In genomic region chr16:75589301-75589700, GRCh38 we compare ENCODE assay signal across 21 cellular contexts. TPM values are rescaled to one million over a fixed set of nuclear protein-coding genes. Genes with fewer than 3 reads are reported as not detected.
DNase-seq lines count a peak whose midpoint lies in the region; ATAC-seq and TF ChIP-seq lines count a peak whose summit lies in the region.
"Had no signal": no experiment of that assay in that cellular context is flagged by ENCODE, and none has a peak within 500 bp of the region (broad histone marks: within the 10 kb centered on the region; RNA-seq: fewer than 3 reads in every experiment).

No MANE protein-coding gene starts in this region.

- H3K4me3 Mint-ChIP-seq in stimulated activated memory B cell treated with anti-CD40 and anti-IgM and Interleukin-4, amounts not matched to agents 10 μg/mL and 1 μg/mL and 100 μg/mL, for 72 hours = no peak overlapping the region
- H3K4me3 Mint-ChIP-seq: activated CD4-positive, alpha-beta T cell treated with anti-CD3 and anti-CD28 coated beads, Interleukin-2, amount 10 ng/mL, durations not matched to agents 24 days and 14 days; CD4-positive, alpha-beta memory T cell had no signal

- WGBS in tibial nerve, 2 donors = 20 to 45% methylated on average over 3 of the region's 3 CpGs
- WGBS in hepatocyte (ENCODE audit: low lambda C conversion rate, missing lambda C conversion rate) = 97% methylated on average over 3 of the region's 3 CpGs

- TF ChIP-seq EP300 in tibial nerve (IDR thresholded peaks at IDR 0.05) = no peak

- H3K36me3 ChIP-seq in tibial nerve = peaks cover 0 to 6% (median 0%) of the 10 kb centered on the region in 3 donors
- H3K36me3 ChIP-seq in hepatocyte (replicated peaks; ENCODE audit: insufficient read depth, low read depth) = no peaks in the 10 kb centered on the region

- no peaks in the 10 kb centered on the region for H3K79me2 ChIP-seq in hepatocyte

- no peaks in the 10 kb centered on the region for H3K9me3 ChIP-seq in tibial nerve
- H3K9me3 ChIP-seq in hepatocyte (ENCODE audit: low read depth) = no peaks in the 10 kb centered on the region
- H3K9me3 ChIP-seq: upper lobe of left lung had no signal

- H2AFZ ChIP-seq in hepatocyte = no peak overlapping the region

- no peak for TF ChIP-seq POLR2A in tibial nerve (IDR thresholded peaks at IDR 0.05)

- H3K27me3 ChIP-seq in tibial nerve (no peaks in the 10 kb centered on the region), hepatocyte (no peaks in the 10 kb centered on the region)
- H3K27me3 ChIP-seq: upper lobe of left lung had no signal

- intact Hi-C loops in left cardiac atrium (cut with DNase I) = no loop called here

- no peaks in the 10 kb centered on the region for H4K20me1 ChIP-seq in hepatocyte (ENCODE audit: insufficient read depth, poor library complexity, severe bottlenecking)

- no peaks in the 10 kb centered on the region for H3K27me3 Mint-ChIP-seq in stimulated activated memory B cell treated with anti-CD40 and anti-IgM and Interleukin-4, amounts not matched to agents 10 μg/mL and 1 μg/mL and 100 μg/mL, for 72 hours
- H3K27me3 Mint-ChIP-seq: activated CD4-positive, alpha-beta T cell treated with anti-CD3 and anti-CD28 coated beads, Interleukin-2, amount 10 ng/mL, durations not matched to agents 24 days and 14 days; CD4-positive, alpha-beta memory T cell had no signal

- no peaks in the 10 kb centered on the region for H3K9me2 ChIP-seq in hepatocyte (replicated peaks; ENCODE audit: insufficient read depth)

- H3K4me1 ChIP-seq in tibial nerve = peaks cover 0 to 22% (median 6%) of the 10 kb centered on the region in 4 donors
- peaks cover 12% of the 10 kb centered on the region for H3K4me1 ChIP-seq in hepatocyte (ENCODE audit: insufficient read depth)
- H3K4me1 ChIP-seq: upper lobe of left lung had no signal

- peaks cover 13% of the 10 kb centered on the region for H3K4me1 Mint-ChIP-seq in stimulated activated memory B cell treated with anti-CD40 and anti-IgM and Interleukin-4, amounts not matched to agents 10 μg/mL and 1 μg/mL and 100 μg/mL, for 72 hours

- H3K27ac Mint-ChIP-seq in stimulated activated memory B cell treated with anti-CD40 and anti-IgM and Interleukin-4, amounts not matched to agents 10 μg/mL and 1 μg/mL and 100 μg/mL, for 72 hours = no peak overlapping the region
- H3K27ac Mint-ChIP-seq: activated CD4-positive, alpha-beta T cell treated with anti-CD3 and anti-CD28 coated beads, Interleukin-2, amount 10 ng/mL, durations not matched to agents 24 days and 14 days had no signal

- no peak overlapping the region for H3K4me2 ChIP-seq in hepatocyte

- H3K27ac ChIP-seq in coronary artery (peak overlapping the region; percentile 77 to 81), tibial nerve (peak overlapping the region in 3 of 4 donors; percentile 29 to 51 (median 43)), hepatocyte (no peak overlapping the region)
- H3K27ac ChIP-seq: upper lobe of left lung had no signal

- DNase-seq in coronary artery (ENCODE audit: low spot score) (no peak), left cardiac atrium (peak; percentile 84), pons (ENCODE audit: low spot score) (peak; percentile 43), tibial nerve (ENCODE audit: low spot score in 2 of 2) (no peak), hepatocyte (ENCODE audit: low spot score) (no peak)
- DNase-seq: activated CD4-positive, alpha-beta T cell treated with anti-CD3 and anti-CD28 coated beads, Interleukin-2, amount 10 ng/mL, durations not matched to agents 24 days and 14 days; activated CD8-positive, alpha-beta memory T cell treated with anti-CD3 and anti-CD28 coated beads, Interleukin-2, amount 50 U/mL, for 4 hours; activated effector memory CD4-positive, alpha-beta T cell treated with Interleukin-2 at 50 U/mL for 16 hours; CD4-positive, alpha-beta memory T cell; erythroblast; NCI-H187; NCI-H82; OCI-M1; SIG-M5; stimulated activated naive CD4-positive, alpha-beta T cell; T-helper 1 cell; upper lobe of left lung had no signal

- H3K36me3 Mint-ChIP-seq in stimulated activated memory B cell treated with anti-CD40 and anti-IgM and Interleukin-4, amounts not matched to agents 10 μg/mL and 1 μg/mL and 100 μg/mL, for 72 hours = peaks cover 18% of the 10 kb centered on the region

- no peak for TF ChIP-seq CTCF in coronary artery (IDR thresholded peaks at IDR 0.05)
- no peak for TF ChIP-seq CTCF in tibial nerve (IDR thresholded peaks at IDR 0.05)
- TF ChIP-seq CTCF in hepatocyte (IDR thresholded peaks at IDR 0.05; ENCODE audit: poor library complexity) = no peak

- H3K4me3 ChIP-seq in coronary artery (no peak overlapping the region), tibial nerve (no peak overlapping the region), hepatocyte (no peak overlapping the region)
- H3K4me3 ChIP-seq: upper lobe of left lung had no signal

- peak; percentile 54 to 61 for ATAC-seq in left cardiac atrium
- ATAC-seq in HG02870 (IDR thresholded peaks at IDR 0.05; ENCODE audit: unreplicated experiment) = no peak
- ATAC-seq in stimulated activated memory B cell treated with anti-CD40 and anti-IgM and Interleukin-4, amounts not matched to agents 10 μg/mL and 1 μg/mL and 100 μg/mL, for 72 hours = no peak
- ATAC-seq in HG03039 (IDR thresholded peaks at IDR 0.05; ENCODE audit: unreplicated experiment) = no peak

- no peaks in the 10 kb centered on the region for H3K9me3 Mint-ChIP-seq in stimulated activated memory B cell treated with anti-CD40 and anti-IgM and Interleukin-4, amounts not matched to agents 10 μg/mL and 1 μg/mL and 100 μg/mL, for 72 hours
- H3K9me3 Mint-ChIP-seq: activated CD4-positive, alpha-beta T cell treated with anti-CD3 and anti-CD28 coated beads, Interleukin-2, amount 10 ng/mL, durations not matched to agents 24 days and 14 days; CD4-positive, alpha-beta memory T cell had no signal

RNA-seq across cellular contexts. Expression of gene GABARAPL2, which starts 23.1 kb away (rescaled TPM):
- total RNA-seq in left cardiac atrium (100 to 1,000 TPM; 172 to 180 TPM), tibial nerve (100 to 1,000 TPM in 2 of 4 donors, 10 to 100 TPM in 2; 93.1 to 135 (median 104) TPM), hepatocyte (106 and 143 TPM in 2 replicates)
- 211 and 232 TPM in 2 replicates for polyA plus RNA-seq in hepatocyte

RNA-seq across cellular contexts. Expression of gene TMEM231, which starts 33.2 kb away (rescaled TPM):
- total RNA-seq in left cardiac atrium (1 to 10 TPM; 5.6 to 7.3 TPM), tibial nerve (10 to 100 TPM; 10.3 to 14.5 (median 12.1) TPM), hepatocyte (5.4 and 14.2 TPM in 2 replicates)
- 3.5 and 7.1 TPM in 2 replicates for polyA plus RNA-seq in hepatocyte

RNA-seq across cellular contexts. Expression of gene ADAT1, which starts 33.8 kb away (rescaled TPM):
- total RNA-seq in left cardiac atrium = 10 to 100 TPM; 18.6 to 25.3 TPM
- total RNA-seq in tibial nerve = 10 to 100 TPM; 31.4 to 75.9 (median 50.7) TPM
- total RNA-seq in hepatocyte = 29.5 and 37.9 TPM in 2 replicates
- polyA plus RNA-seq in hepatocyte = 16.1 and 21.2 TPM in 2 replicates

RNA-seq across cellular contexts. Expression of gene CHST5, which starts 53.4 kb away (rescaled TPM):
- total RNA-seq in left cardiac atrium (under 1 TPM in 1 of 2 donors, not detected in 1; 0.37 TPM), tibial nerve (under 1 TPM in 1 of 4 donors, not detected in 3; 0.30 TPM), hepatocyte (0.32 TPM in 1 of 2 replicates, not detected in the other)
- not detected in 2 replicates for polyA plus RNA-seq in hepatocyte
- total RNA-seq: activated CD4-positive, alpha-beta T cell treated with anti-CD3 and anti-CD28 coated beads, Interleukin-2, amount 10 ng/mL, durations not matched to agents 24 days and 14 days; bronchial epithelial cell; CD4-positive, alpha-beta memory T cell had no signal
- polyA plus RNA-seq: CD4-positive, alpha-beta memory T cell had no signal

RNA-seq across cellular contexts. Expression of gene KARS1, which starts 58.2 kb away (rescaled TPM):
- total RNA-seq in left cardiac atrium = 100 to 1,000 TPM in 1 of 2 donors, 10 to 100 TPM in 1; 96.0 to 107 TPM
- total RNA-seq in tibial nerve = 100 to 1,000 TPM in 1 of 4 donors, 10 to 100 TPM in 3; 75.5 to 104 (median 93.5) TPM
- 120 and 126 TPM in 2 replicates for total RNA-seq in hepatocyte
- polyA plus RNA-seq in hepatocyte = 86.6 and 112 TPM in 2 replicates

Comparison
In these comparisons a context has a peak if more than half of its experiments do, and no peak if none do; other contexts are left out.
1. DNase-seq: peak in left cardiac atrium (single experiment) and pons (single experiment); none in coronary artery (single experiment), tibial nerve (0 of 2) and hepatocyte (single experiment).
2. ATAC-seq: peak in left cardiac atrium (2 of 2); none in HG02870 (single experiment), stimulated activated memory B cell treated with anti-CD40 and anti-IgM and Interleukin-4, amounts not matched to agents 10 μg/mL and 1 μg/mL and 100 μg/mL, for 72 hours (single experiment) and HG03039 (single experiment).